In genomic region chr2:239291505-239292350, GRCh38 we compare ENCODE assay signal across 10 cellular contexts.
DNase-seq lines count a peak whose midpoint lies in the region; ATAC-seq and TF ChIP-seq lines count a peak whose summit lies in the region.
"Had no signal": no experiment of that assay in that cellular context is flagged by ENCODE, and none has a peak within 500 bp of the region (broad histone marks: within the 10 kb centered on the region; RNA-seq: fewer than 3 reads in every experiment).

No MANE protein-coding gene starts in this region.

- H3K4me3 Mint-ChIP-seq in CD8-positive, alpha-beta T cell = no peak overlapping the region

- no peaks in the 10 kb centered on the region for H3K27me3 Mint-ChIP-seq in CD8-positive, alpha-beta T cell (ENCODE audit: low read depth)

- H3K36me3 Mint-ChIP-seq in CD8-positive, alpha-beta T cell = no peaks in the 10 kb centered on the region

- intact Hi-C loops in CD8-positive, alpha-beta T cell (cut with DNase I, micrococcal nuclease) = no loop called here
- intact Hi-C loops in Right ventricle myocardium superior (cut with DNase I) = no loop called here

- H3K4me1 ChIP-seq in CD8-positive, alpha-beta T cell (ENCODE audit: insufficient read depth, low read length) = peaks cover 72% of the 10 kb centered on the region

- no peak overlapping the region for H3K4me3 ChIP-seq in CD8-positive, alpha-beta T cell (ENCODE audit: low read depth, low read length)

- H3K9me3 Mint-ChIP-seq in CD8-positive, alpha-beta T cell = no peaks in the 10 kb centered on the region

- H3K9me3 ChIP-seq in CD8-positive, alpha-beta T cell (ENCODE audit: low read length) = no peaks in the 10 kb centered on the region

- peak overlapping the region; percentile 13 for H3K27ac Mint-ChIP-seq in CD8-positive, alpha-beta T cell

- DNase-seq in CD8-positive, alpha-beta T cell = no peak
- DNase-seq in NCI-H345 treated with DMSO at 0.1 percent for 48 hours (lab: John Stamatoyannopoulos, UW; ENCODE audit: unreplicated experiment) (peak; percentile 79), Right ventricle myocardium superior (no peak), nucleus accumbens (lab: John Stamatoyannopoulos, UW) (peak in 31 of 56 donors; percentile 31 to 70 (median 55)), NCI-H82 (lab: John Stamatoyannopoulos, UW) (no peak), dedifferentiated amniotic fluid mesenchymal stem cell (ENCODE audit: extremely low spot score) (no peak), SW 1271 (lab: John Stamatoyannopoulos, UW) (no peak)
- DNase-seq: activated CD4-positive, alpha-beta T cell treated with anti-CD3 and anti-CD28 coated beads for 4 hours; cerebellar nuclear complex had no signal

- H3K4me1 Mint-ChIP-seq in CD8-positive, alpha-beta T cell (ENCODE audit: low read depth) = peaks cover 75% of the 10 kb centered on the region

- H3K36me3 ChIP-seq in CD8-positive, alpha-beta T cell (ENCODE audit: insufficient read depth, low read length) = no peaks in the 10 kb centered on the region

- H3K27me3 ChIP-seq in CD8-positive, alpha-beta T cell (ENCODE audit: insufficient read depth, low read length) = no peaks in the 10 kb centered on the region

- POLR2A ChIA-PET in CD8-positive, alpha-beta T cell (lab: Charles Lee) = interaction anchor here (1.3 to 1.5 kb wide), 2 partner anchors 30 kb away, joined by 3 to 4 read pairs; no protein-coding TSS in a partner anchor

- no peak for TF ChIP-seq CTCF in CD8-positive, alpha-beta T cell (IDR thresholded peaks at IDR 0.05)

- H3K27ac ChIP-seq in CD8-positive, alpha-beta T cell (ENCODE audit: low read depth, low read length) = no peak overlapping the region

- ATAC-seq in CD8-positive, alpha-beta T cell = no peak
- ATAC-seq in Right ventricle myocardium superior (ENCODE audit: poor library complexity) (peak; percentile 13), HG03025 (IDR thresholded peaks at IDR 0.05; ENCODE audit: low FRiP score, unreplicated experiment) (no peak)

- CTCF ChIA-PET in CD8-positive, alpha-beta T cell (lab: Charles Lee) = interaction anchor here (2.1 kb wide), 1 partner anchor 24 kb away, joined by 8 read pairs; no protein-coding TSS in a partner anchor

Comparison
In these comparisons a context has a peak if more than half of its experiments do, and no peak if none do; other contexts are left out.
1. DNase-seq: peak in NCI-H345 treated with DMSO at 0.1 percent for 48 hours (single experiment) and nucleus accumbens (31 of 56); none in CD8-positive, alpha-beta T cell (0 of 7), Right ventricle myocardium superior (single experiment), NCI-H82 (single experiment), dedifferentiated amniotic fluid mesenchymal stem cell (single experiment) and SW 1271 (0 of 2).